Comparison of ENCODE assay signal across 17 cellular contexts in genomic region chr4:133623847-133624246, GRCh38.
"Had no signal": no experiment of that assay in that cellular context is flagged by ENCODE, and none has a peak within 500 bp of the region (broad histone marks: within the 10 kb centered on the region; RNA-seq: fewer than 3 reads in every experiment).

No MANE protein-coding gene starts in this region.

- H3K27ac ChIP-seq: brain microvascular endothelial cell, coronary artery, esophagus squamous epithelium, transverse colon had no signal

- DNase-seq: activated CD4-positive, alpha-beta T cell treated with anti-CD3 and anti-CD28 coated beads, Interleukin-2, amount 50 U/mL, for 1 hour; activated CD8-positive, alpha-beta memory T cell treated with anti-CD3 and anti-CD28 coated beads for 24 hours; activated naive CD8-positive, alpha-beta T cell treated with anti-CD3 and anti-CD28 coated beads for 36 hours; anterior cingulate cortex; brain microvascular endothelial cell; effector CD4-positive, alpha-beta T cell; esophagus squamous epithelium; immature natural killer cell; mesendoderm; posterior cingulate gyrus; retina; stimulated activated naive CD8-positive, alpha-beta T cell treated with anti-CD3 and anti-CD28 coated beads, Interleukin-15, Interleukin-2, amounts not matched to agents 100 U/mL and 50 U/mL, for 24 hours; transverse colon had no signal

- H3K27me3 ChIP-seq: brain microvascular endothelial cell, esophagus squamous epithelium, transverse colon had no signal

- H3K4me3 ChIP-seq: coronary artery, esophagus squamous epithelium, transverse colon had no signal

- H3K9me3 ChIP-seq: esophagus squamous epithelium, transverse colon had no signal

- H3K4me1 ChIP-seq: esophagus squamous epithelium, transverse colon had no signal

- ATAC-seq: natural killer cell treated with Interleukin-12 subunit alpha and Interleukin-12 subunit beta and Interleukin-15 and Interleukin-18, amount 100 ng/mL, for 72 hours; stimulated activated naive CD8-positive, alpha-beta T cell treated with anti-CD3 and anti-CD28 coated beads, Interleukin-15, Interleukin-2, amounts not matched to agents 100 U/mL and 50 U/mL, for 24 hours had no signal

- H3K36me3 ChIP-seq: brain microvascular endothelial cell, esophagus squamous epithelium, transverse colon had no signal

- FAIRE-seq: endothelial cell of umbilical vein, TTC549 had no signal
